22 cellular contexts compared by ENCODE assay signal in the genomic region with DNA sequence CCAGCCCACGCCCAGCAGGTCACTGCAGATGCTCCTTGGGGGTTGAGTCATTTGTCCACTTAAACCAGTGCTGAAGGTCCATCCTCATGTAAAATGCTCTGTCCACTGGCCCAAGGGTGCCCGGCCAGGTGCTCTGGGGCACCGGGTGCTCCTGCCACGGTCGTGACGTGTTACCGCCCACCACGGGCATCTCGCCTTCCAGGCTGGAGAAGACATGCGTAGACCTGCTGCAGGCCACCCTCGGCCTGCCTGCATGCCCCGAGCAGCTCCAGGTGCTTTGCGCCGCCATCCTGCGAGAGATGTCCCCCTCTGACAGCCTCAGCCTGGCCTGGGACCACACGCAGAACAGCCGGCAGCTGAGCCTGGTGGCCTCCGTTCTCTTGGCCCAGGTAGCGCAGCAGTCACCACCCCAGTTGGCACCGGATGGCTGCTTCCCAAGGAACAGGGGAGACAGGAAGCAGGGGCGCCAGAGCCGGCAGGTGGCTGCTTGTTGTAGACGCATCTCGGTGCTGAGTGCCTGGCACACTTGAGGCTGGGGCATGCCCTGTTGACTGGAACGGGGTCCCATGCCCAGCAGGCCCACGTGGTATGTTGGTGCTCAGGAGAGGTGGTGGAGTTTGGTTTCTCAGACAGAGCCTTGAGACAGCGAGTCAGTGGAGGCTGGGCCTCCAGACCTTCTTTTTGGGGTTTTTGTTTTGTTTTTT.
"Had no signal": no experiment of that assay in that cellular context is flagged by ENCODE, and none has a peak within 500 bp of the region (broad histone marks: within the 10 kb centered on the region; RNA-seq: fewer than 3 reads in every experiment).

No MANE protein-coding gene starts in this region.

- FAIRE-seq: endometrium, frontal cortex, keratinocyte, pancreas had no signal

- H3K4me3 ChIP-seq: lung, mucosa of descending colon, pancreas, smooth muscle cell, stomach, thyroid gland had no signal

- ATAC-seq: effector memory CD8-positive, alpha-beta T cell; mucosa of descending colon; pancreas; sciatic nerve; stimulated activated effector memory CD8-positive, alpha-beta T cell treated with anti-CD3 and anti-CD28 coated beads, Interleukin-12 subunit alpha, Interleukin-12 subunit beta, amount 100 ng/mL, for 72 hours had no signal

- DNase-seq: cerebellar nuclear complex; cortex of kidney; effector memory CD8-positive, alpha-beta T cell; erythroblast; mucosa of descending colon; naive B cell; nephron progenitor cell; pancreas; retina; stimulated activated CD4-positive, alpha-beta T cell treated with anti-CD3 and anti-CD28 coated beads, Interleukin-2, amount 100 ng/mL, for 24 hours; stimulated activated CD4-positive, alpha-beta T cell treated with anti-CD3 and anti-CD28 coated beads, Interleukin-4, amount 100 ng/mL, for 24 hours; stimulated activated naive CD4-positive, alpha-beta T cell treated with Interleukin-2 at 50 U/mL for 16 hours; stomach; thyroid gland had no signal

- H3K9me3 ChIP-seq: mucosa of descending colon, neutrophil, pancreas, stomach, thyroid gland had no signal

- H3K4me2 ChIP-seq: smooth muscle cell had no signal

- H3K27ac ChIP-seq: neutrophil, pancreas, stomach, thyroid gland had no signal

- H3K27me3 ChIP-seq: neutrophil, pancreas, stomach, thyroid gland had no signal
